In genomic region chr7:131293018-131293417, GRCh38 we compare ENCODE assay signal across 15 cellular contexts. TPM values are rescaled to one million over a fixed set of nuclear protein-coding genes. Genes with fewer than 3 reads are reported as not detected.
DNase-seq lines count a peak whose midpoint lies in the region; ATAC-seq and TF ChIP-seq lines count a peak whose summit lies in the region.
"Had no signal": no experiment of that assay in that cellular context is flagged by ENCODE, and none has a peak within 500 bp of the region (broad histone marks: within the 10 kb centered on the region; RNA-seq: fewer than 3 reads in every experiment).

No MANE protein-coding gene starts in this region.

- H3K27ac ChIP-seq in brain microvascular endothelial cell (no peak overlapping the region), upper lobe of right lung (no peak overlapping the region), hepatocyte (no peak overlapping the region)
- H3K27ac ChIP-seq: cardiac muscle cell, upper lobe of left lung had no signal

- H3K4me1 ChIP-seq in upper lobe of right lung, result no peaks in the 10 kb centered on the region
- no peaks in the 10 kb centered on the region for H3K4me1 ChIP-seq in hepatocyte (ENCODE audit: insufficient read depth)
- H3K4me1 ChIP-seq: upper lobe of left lung had no signal

- H3K79me2 ChIP-seq in hepatocyte, result no peaks in the 10 kb centered on the region

- no peaks in the 10 kb centered on the region for H4K20me1 ChIP-seq in hepatocyte (ENCODE audit: insufficient read depth, poor library complexity, severe bottlenecking)

- 0 out of 2 replicates have a peak overlapping the region, but pooled peaks have one; percentile 6 for H3K27ac Mint-ChIP-seq in HFFc6

- no peak overlapping the region for H2AFZ ChIP-seq in hepatocyte

- H3K9me2 ChIP-seq in hepatocyte (replicated peaks; ENCODE audit: insufficient read depth), result no peaks in the 10 kb centered on the region

- no peak overlapping the region for H3K4me3 Mint-ChIP-seq in HFFc6
- H3K4me3 Mint-ChIP-seq: naive B cell had no signal

- no peak overlapping the region for H3K4me3 ChIP-seq in brain microvascular endothelial cell (ENCODE audit: low read depth, low read length)
- no peak overlapping the region for H3K4me3 ChIP-seq in upper lobe of right lung
- no peak overlapping the region for H3K4me3 ChIP-seq in hepatocyte
- H3K4me3 ChIP-seq: cardiac muscle cell, upper lobe of left lung had no signal

- no peaks in the 10 kb centered on the region for H3K36me3 Mint-ChIP-seq in HFFc6 (ENCODE audit: low read depth)

- peak; percentile 59 for DNase-seq in HFFc6
- peak; percentile 28 for DNase-seq in brain microvascular endothelial cell
- DNase-seq in left cardiac atrium, result peak; percentile 66
- DNase-seq in upper lobe of right lung, result no peak
- DNase-seq in hepatocyte (ENCODE audit: low spot score), result no peak
- no peak for DNase-seq in NCI-H2171 treated with DMSO at 0.1 percent for 48 hours (lab: John Stamatoyannopoulos, UW)
- DNase-seq: activated naive CD4-positive, alpha-beta T cell treated with Interleukin-2 at 50 U/mL for 16 hours; GF-D8; left colon; naive B cell; NCI-H1417; stimulated activated CD4-positive, alpha-beta T cell treated with anti-CD3 and anti-CD28 coated beads, Interleukin-4, amount 100 ng/mL, for 1 hour; upper lobe of left lung had no signal

- H3K27me3 ChIP-seq in brain microvascular endothelial cell (replicated peaks), result no peaks in the 10 kb centered on the region
- H3K27me3 ChIP-seq in upper lobe of right lung, result no peaks in the 10 kb centered on the region
- H3K27me3 ChIP-seq in hepatocyte, result no peaks in the 10 kb centered on the region
- H3K27me3 ChIP-seq: cardiac muscle cell, upper lobe of left lung had no signal

- TF ChIP-seq CTCF in HFFc6 (IDR thresholded peaks at IDR 0.05) (no peak), brain microvascular endothelial cell (IDR thresholded peaks at IDR 0.05; ENCODE audit: low read depth, low read length, missing control alignments) (no peak), upper lobe of right lung (IDR thresholded peaks at IDR 0.05) (no peak), hepatocyte (IDR thresholded peaks at IDR 0.05; ENCODE audit: poor library complexity) (no peak)

- peaks cover 2% of the 10 kb centered on the region; the same call in 1 of the 2 replicates for H3K27me3 Mint-ChIP-seq in HFFc6 (ENCODE audit: insufficient read depth)
- H3K27me3 Mint-ChIP-seq: naive B cell had no signal

- in situ Hi-C loops in brain microvascular endothelial cell (cut with HindIII; ENCODE audit: low pct_ligation_motif_present, low sequenced_read_pairs), result no loop called here

- no peaks in the 10 kb centered on the region for H3K9me3 ChIP-seq in upper lobe of right lung
- H3K9me3 ChIP-seq in hepatocyte (ENCODE audit: low read depth), result no peaks in the 10 kb centered on the region
- H3K9me3 ChIP-seq: upper lobe of left lung had no signal

- H3K4me1 Mint-ChIP-seq in HFFc6 (ENCODE audit: low read depth), result peaks cover 17% of the 10 kb centered on the region
- H3K4me1 Mint-ChIP-seq: naive B cell had no signal

- 97% methylated on average over 1 of the region's 1 CpG for WGBS in hepatocyte (ENCODE audit: low lambda C conversion rate, missing lambda C conversion rate)

- no peak overlapping the region for H3K4me2 ChIP-seq in hepatocyte

- ATAC-seq in left cardiac atrium, result peak; percentile 53 to 90
- ATAC-seq in upper lobe of right lung, result peak; percentile 47
- no peak for ATAC-seq in HG02642 (IDR thresholded peaks at IDR 0.05; ENCODE audit: poor library complexity, unreplicated experiment)
- ATAC-seq: left colon had no signal

- H3K36me3 ChIP-seq in brain microvascular endothelial cell (replicated peaks) (no peaks in the 10 kb centered on the region), upper lobe of right lung (no peaks in the 10 kb centered on the region), hepatocyte (replicated peaks; ENCODE audit: insufficient read depth, low read depth) (no peaks in the 10 kb centered on the region)
- H3K36me3 ChIP-seq: cardiac muscle cell, upper lobe of left lung had no signal

- intact Hi-C loops in left cardiac atrium (cut with DNase I) (no loop called here), upper lobe of right lung (cut with DNase I) (no loop called here)

- H3K9me3 Mint-ChIP-seq in HFFc6, result no peaks in the 10 kb centered on the region

RNA-seq across cellular contexts. Expression of gene MKLN1, which starts 34.7 kb away (rescaled TPM):
- 10 to 100 TPM; 31.9 to 44.7 (median 38.6) TPM for total RNA-seq in HFFc6 (2021; fragmentation: NEBNext Ultra II Directional; extraction: Animal tissue kit (Norgen Biotek cat#: 25700))
- 10 to 100 TPM; 39.7 to 48.3 TPM for total RNA-seq in left cardiac atrium
- total RNA-seq in upper lobe of right lung, result 66.0 TPM
- total RNA-seq in hepatocyte, result 59.3 and 70.5 TPM in 2 replicates
- 33.8 and 39.8 TPM in 2 replicates for polyA plus RNA-seq in hepatocyte

Comparison
In these comparisons a context has a peak if more than half of its experiments do, and no peak if none do; other contexts are left out.
1. DNase-seq: peak in HFFc6 (single experiment), brain microvascular endothelial cell (single experiment) and left cardiac atrium (single experiment); none in upper lobe of right lung (single experiment), hepatocyte (single experiment) and NCI-H2171 treated with DMSO at 0.1 percent for 48 hours (single experiment).